Comparison of ENCODE assay signal across 23 cellular contexts in genomic region chr4:2075171-2075986, GRCh38.
"Had no signal": no experiment of that assay in that cellular context is flagged by ENCODE, and none has a peak within 500 bp of the region (broad histone marks: within the 10 kb centered on the region; RNA-seq: fewer than 3 reads in every experiment).

No MANE protein-coding gene starts in this region.

- H3K4me1 ChIP-seq: gastroesophageal sphincter, right lobe of liver, tibial artery had no signal

- H3K9me3 Mint-ChIP-seq: central memory CD8-positive, alpha-beta T cell; memory B cell; naive B cell; neural crest cell; stimulated activated memory B cell treated with anti-CD40 and anti-IgM and Interleukin-4, amounts not matched to agents 10 μg/mL and 1 μg/mL and 100 μg/mL, for 72 hours had no signal

- H3K4me3 ChIP-seq: coronary artery, gastroesophageal sphincter, heart left ventricle, mucosa of descending colon, ovary, right lobe of liver, tibial artery had no signal

- H3K4me3 Mint-ChIP-seq: central memory CD8-positive, alpha-beta T cell; memory B cell; naive B cell; neural crest cell; stimulated activated memory B cell treated with anti-CD40 and anti-IgM and Interleukin-4, amounts not matched to agents 10 μg/mL and 1 μg/mL and 100 μg/mL, for 72 hours had no signal

- DNase-seq: activated CD8-positive, alpha-beta memory T cell treated with anti-CD3 and anti-CD28 coated beads for 24 hours; activated CD8-positive, alpha-beta memory T cell treated with anti-CD3 and anti-CD28 coated beads, Interleukin-2, amount 50 U/mL, for 48 hours; activated naive CD4-positive, alpha-beta T cell; anterior cingulate cortex; brain microvascular endothelial cell; left ventricle myocardium superior; mucosa of descending colon; naive B cell; stimulated activated CD4-positive, alpha-beta T cell treated with anti-CD3 and anti-CD28 coated beads, Interleukin-4, amount 100 ng/mL, for 4 hours; SW 1271; T-helper 2 cell had no signal

- H3K4me1 Mint-ChIP-seq: central memory CD8-positive, alpha-beta T cell; memory B cell; naive B cell; stimulated activated memory B cell treated with anti-CD40 and anti-IgM and Interleukin-4, amounts not matched to agents 10 μg/mL and 1 μg/mL and 100 μg/mL, for 72 hours had no signal

- H3K27me3 ChIP-seq: brain microvascular endothelial cell, heart left ventricle, ovary, right lobe of liver, tibial artery had no signal

- H3K36me3 ChIP-seq: brain microvascular endothelial cell, gastroesophageal sphincter, heart left ventricle, ovary, right lobe of liver, tibial artery had no signal

- ATAC-seq: esophagus mucosa; gastroesophageal sphincter; heart left ventricle; left ventricle myocardium superior; mucosa of descending colon; right lobe of liver; stimulated activated memory B cell treated with anti-CD40 and anti-IgM and Interleukin-4, amounts not matched to agents 10 μg/mL and 1 μg/mL and 100 μg/mL, for 72 hours had no signal

- H3K9me3 ChIP-seq: gastroesophageal sphincter, heart left ventricle, mucosa of descending colon, ovary, right lobe of liver, tibial artery had no signal

- H3K27ac ChIP-seq: brain microvascular endothelial cell, coronary artery, gastroesophageal sphincter, heart left ventricle, ovary, right lobe of liver, tibial artery, VCaP had no signal

- H3K27ac Mint-ChIP-seq: memory B cell; naive B cell; stimulated activated memory B cell treated with anti-CD40 and anti-IgM and Interleukin-4, amounts not matched to agents 10 μg/mL and 1 μg/mL and 100 μg/mL, for 72 hours had no signal

- H3K36me3 Mint-ChIP-seq: memory B cell; naive B cell; stimulated activated memory B cell treated with anti-CD40 and anti-IgM and Interleukin-4, amounts not matched to agents 10 μg/mL and 1 μg/mL and 100 μg/mL, for 72 hours had no signal
